Comparison of ENCODE assay signal across 9 cellular contexts in the genomic region with DNA sequence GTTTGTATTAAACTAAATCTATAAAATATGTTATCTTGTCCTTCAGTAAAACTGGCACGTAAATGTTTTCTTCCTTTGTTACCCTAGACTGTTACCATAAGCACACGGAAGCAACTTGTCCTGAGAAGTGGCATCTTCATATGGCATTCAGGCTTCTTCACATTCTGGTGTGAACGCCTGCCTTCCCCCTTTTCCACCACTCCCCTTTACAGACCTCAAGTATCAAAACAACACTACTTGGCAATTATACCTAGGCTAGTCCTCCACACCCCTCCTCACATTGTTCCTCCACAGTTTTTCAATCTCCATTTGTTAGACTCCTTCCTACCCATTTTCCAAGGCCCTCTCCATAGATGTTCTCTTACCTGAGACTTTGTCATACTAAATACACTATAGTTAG. TPM values are rescaled to one million over a fixed set of nuclear protein-coding genes. Genes with fewer than 3 reads are reported as not detected.
DNase-seq lines count a peak whose midpoint lies in the region; ATAC-seq and TF ChIP-seq lines count a peak whose summit lies in the region.
"Had no signal": no experiment of that assay in that cellular context is flagged by ENCODE, and none has a peak within 500 bp of the region (broad histone marks: within the 10 kb centered on the region; RNA-seq: fewer than 3 reads in every experiment).

No MANE protein-coding gene starts in this region.

- H3K4me1 ChIP-seq in iPS-18a (ENCODE audit: control insufficient read depth, low read depth, low read length) (peaks cover 38% of the 10 kb centered on the region), testis (peaks cover 22% of the 10 kb centered on the region)

- ATAC-seq in GM21390 (IDR thresholded peaks at IDR 0.05; ENCODE audit: unreplicated experiment), result no peak

- no peaks in the 10 kb centered on the region for H3K27me3 Mint-ChIP-seq in activated CD4-positive, alpha-beta T cell treated with anti-CD3 and anti-CD28 coated beads, Interleukin-2, amount 10 ng/mL, durations not matched to agents 24 days and 14 days
- H3K27me3 Mint-ChIP-seq in activated CD4-positive, alpha-beta memory T cell treated with anti-CD3 and anti-CD28 coated beads, Interleukin-2, amount 10 ng/mL, durations not matched to agents 7 days and 5 days, result no peaks in the 10 kb centered on the region

- H3K9me3 Mint-ChIP-seq in activated CD4-positive, alpha-beta T cell treated with anti-CD3 and anti-CD28 coated beads, Interleukin-2, amount 10 ng/mL, durations not matched to agents 24 days and 14 days, result no peaks in the 10 kb centered on the region
- H3K9me3 Mint-ChIP-seq in activated CD4-positive, alpha-beta memory T cell treated with anti-CD3 and anti-CD28 coated beads, Interleukin-2, amount 10 ng/mL, durations not matched to agents 7 days and 5 days, result no peaks in the 10 kb centered on the region

- H3K9me3 ChIP-seq in iPS-18a (ENCODE audit: control insufficient read depth, low read depth, low read length) (no peaks in the 10 kb centered on the region), testis (no peaks in the 10 kb centered on the region)

- WGBS in testis, 2 donors, result 31 to 46% methylated on average over 3 of the region's 3 CpGs

- H3K27ac Mint-ChIP-seq in activated CD4-positive, alpha-beta T cell treated with anti-CD3 and anti-CD28 coated beads, Interleukin-2, amount 10 ng/mL, durations not matched to agents 24 days and 14 days, result peak overlapping the region; percentile 97
- peak overlapping the region; percentile 97 for H3K27ac Mint-ChIP-seq in activated CD4-positive, alpha-beta memory T cell treated with anti-CD3 and anti-CD28 coated beads, Interleukin-2, amount 10 ng/mL, durations not matched to agents 7 days and 5 days

- CTCF ChIA-PET in activated CD4-positive, alpha-beta memory T cell treated with anti-CD3 and anti-CD28 coated beads, Interleukin-2, amount 10 ng/mL, durations not matched to agents 7 days and 5 days (lab: Charles Lee), result interaction anchor here (0.8 to 1.7 kb wide), 3 partner anchors 25 to 84 kb away, joined by 3 to 6 read pairs (median 3); no protein-coding TSS in a partner anchor

- TF ChIP-seq POLR2A in testis (IDR thresholded peaks at IDR 0.05), result no peak

- H3K4me3 ChIP-seq in iPS-18a (ENCODE audit: low read length), result peak overlapping the region; percentile 93
- peak overlapping the region in 1 of 2 donors; percentile 90 for H3K4me3 ChIP-seq in testis

- peaks cover 32% of the 10 kb centered on the region for H3K36me3 Mint-ChIP-seq in activated CD4-positive, alpha-beta T cell treated with anti-CD3 and anti-CD28 coated beads, Interleukin-2, amount 10 ng/mL, durations not matched to agents 24 days and 14 days (ENCODE audit: low read depth)
- H3K36me3 Mint-ChIP-seq in activated CD4-positive, alpha-beta memory T cell treated with anti-CD3 and anti-CD28 coated beads, Interleukin-2, amount 10 ng/mL, durations not matched to agents 7 days and 5 days (ENCODE audit: low read depth), result peaks cover 19% of the 10 kb centered on the region

- no peak for DNase-seq in activated CD4-positive, alpha-beta T cell treated with anti-CD3 and anti-CD28 coated beads, Interleukin-2, amount 10 ng/mL, durations not matched to agents 24 days and 14 days
- no peak for DNase-seq in activated CD4-positive, alpha-beta T cell treated with anti-CD3 and anti-CD28 coated beads, Interleukin-2, amount 50 U/mL, for 1 hour
- DNase-seq in activated CD4-positive, alpha-beta memory T cell treated with anti-CD3 and anti-CD28 coated beads, Interleukin-2, amount 10 ng/mL, durations not matched to agents 7 days and 5 days, result no peak
- no peak for DNase-seq in testis
- no peak for DNase-seq in OCI-M2 (lab: John Stamatoyannopoulos, UW; ENCODE audit: unreplicated experiment)
- DNase-seq in occipital lobe (lab: John Stamatoyannopoulos, UW), result no peak
- DNase-seq: activated CD4-positive, alpha-beta T cell treated with anti-CD3 and anti-CD28 coated beads, Interleukin-2, amount 50 U/mL, for 4 hours had no signal

- POLR2A ChIA-PET in activated CD4-positive, alpha-beta memory T cell treated with anti-CD3 and anti-CD28 coated beads, Interleukin-2, amount 10 ng/mL, durations not matched to agents 7 days and 5 days (lab: Charles Lee), result interaction anchor here (2.7 to 8.5 kb wide), 8 partner anchors 10 to 227 kb away, joined by 10 to 87 read pairs (median 34); a partner anchor contains a TSS

- H3K27me3 ChIP-seq in iPS-18a (ENCODE audit: control insufficient read depth, insufficient read depth, low read length) (no peaks in the 10 kb centered on the region), testis (no peaks in the 10 kb centered on the region)

- intact Hi-C loops in activated CD4-positive, alpha-beta T cell treated with anti-CD3 and anti-CD28 coated beads, Interleukin-2, amount 10 ng/mL, durations not matched to agents 24 days and 14 days (cut with micrococcal nuclease), result loop anchor here (1.0 to 5.0 kb wide), 4 partner anchors 23 to 907 kb away; a partner anchor contains a TSS
- intact Hi-C loops in testis (cut with DNase I; ENCODE audit: low total_unique reads), result no loop called here

- no peak for TF ChIP-seq CTCF in testis (IDR thresholded peaks at IDR 0.05)

- peak overlapping the region; percentile 80 for H3K4me3 Mint-ChIP-seq in activated CD4-positive, alpha-beta T cell treated with anti-CD3 and anti-CD28 coated beads, Interleukin-2, amount 10 ng/mL, durations not matched to agents 24 days and 14 days
- H3K4me3 Mint-ChIP-seq in activated CD4-positive, alpha-beta memory T cell treated with anti-CD3 and anti-CD28 coated beads, Interleukin-2, amount 10 ng/mL, durations not matched to agents 7 days and 5 days, result peak overlapping the region; percentile 89

- H3K27ac ChIP-seq in iPS-18a (ENCODE audit: low read length) (no peak overlapping the region), testis (peak overlapping the region; percentile 29 to 98)

- peak overlapping the region; percentile 91 for H3K9ac ChIP-seq in iPS-18a (ENCODE audit: low read length)

- H3K36me3 ChIP-seq in iPS-18a (ENCODE audit: control insufficient read depth, low read depth, low read length), result peaks cover 14% of the 10 kb centered on the region
- no peaks in the 10 kb centered on the region for H3K36me3 ChIP-seq in testis (ENCODE audit: low read depth, missing control alignments)

- peaks cover 46% of the 10 kb centered on the region for H3K4me1 Mint-ChIP-seq in activated CD4-positive, alpha-beta T cell treated with anti-CD3 and anti-CD28 coated beads, Interleukin-2, amount 10 ng/mL, durations not matched to agents 24 days and 14 days
- peaks cover 55% of the 10 kb centered on the region for H3K4me1 Mint-ChIP-seq in activated CD4-positive, alpha-beta memory T cell treated with anti-CD3 and anti-CD28 coated beads, Interleukin-2, amount 10 ng/mL, durations not matched to agents 7 days and 5 days

RNA-seq across cellular contexts. Expression of a gene that starts 2.9 kb away (rescaled TPM):
- total RNA-seq in activated CD4-positive, alpha-beta T cell treated with anti-CD3 and anti-CD28 coated beads, Interleukin-2, amount 10 ng/mL, durations not matched to agents 24 days and 14 days, result 57.4 and 62.6 TPM in 2 replicates
- 10 to 100 TPM; 55.4 to 62.6 TPM for total RNA-seq in activated CD4-positive, alpha-beta memory T cell treated with anti-CD3 and anti-CD28 coated beads, Interleukin-2, amount 10 ng/mL, durations not matched to agents 7 days and 5 days
- 100 to 1,000 TPM in 1 of 2 donors, 10 to 100 TPM in 1; 97.2 to 161 TPM for total RNA-seq in testis
- 254 TPM for polyA plus RNA-seq in testis (ENCODE audit: insufficient read depth, low read depth, low replicate concordance)
- 104 TPM for total RNA-seq in occipital lobe
